ENCODE assay signal across 8 cellular contexts in the genomic region with DNA sequence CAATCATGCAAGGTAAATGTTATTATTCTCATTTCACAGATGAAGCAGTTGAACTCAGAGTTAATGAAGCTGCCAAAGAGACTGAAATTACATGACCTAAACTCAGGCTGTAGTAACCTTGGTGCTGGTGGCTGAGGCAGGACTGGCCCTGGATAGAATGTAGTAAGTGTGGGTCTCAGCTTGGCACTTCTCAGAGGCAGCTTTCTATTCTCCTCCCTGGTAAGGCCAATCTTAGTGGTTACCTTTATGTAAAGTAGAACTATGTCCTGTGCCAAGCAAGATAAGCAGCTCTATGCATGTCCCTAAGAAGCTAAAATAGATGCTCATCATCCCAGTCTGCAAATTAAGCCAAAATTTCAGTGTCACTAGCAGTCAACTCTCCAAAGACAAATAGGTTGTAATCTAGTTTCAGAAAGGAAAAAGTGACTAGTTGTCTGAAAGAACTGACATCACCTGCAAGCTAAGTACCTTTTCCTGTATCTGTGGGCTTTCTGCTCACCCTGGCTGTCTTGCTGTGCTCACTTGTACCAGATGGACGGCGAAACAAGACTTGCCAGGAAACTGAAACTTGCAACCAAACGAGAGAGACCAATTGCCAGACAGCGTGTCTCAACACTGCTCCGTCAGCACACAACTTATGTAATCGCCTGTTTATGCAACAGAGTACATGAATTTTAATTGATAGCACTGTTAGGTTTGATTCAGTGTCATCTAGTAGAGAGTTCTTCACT. TPM values are rescaled to one million over a fixed set of nuclear protein-coding genes. Genes with fewer than 3 reads are reported as not detected.
A peak's percentile ranks its signal among the peaks of the same experiment; 100 is the strongest.
DNase-seq lines count a peak whose midpoint lies in the region; ATAC-seq and TF ChIP-seq lines count a peak whose summit lies in the region.

No MANE protein-coding gene starts in this region.

- H3K4me3 ChIP-seq in GM12875 (ENCODE audit: low read depth, low read length), result peak overlapping the region; percentile 5
- no peak overlapping the region for H3K4me3 ChIP-seq in lower lobe of right lung

- intact Hi-C loops in lower lobe of right lung (cut with DNase I), result no loop called here

- H3K27ac ChIP-seq in lower lobe of right lung, result peak overlapping the region; percentile 34

- no peaks in the 10 kb centered on the region for H3K36me3 ChIP-seq in lower lobe of right lung

- ATAC-seq in HG02571 (IDR thresholded peaks at IDR 0.05; ENCODE audit: unreplicated experiment), result peak; percentile 98
- ATAC-seq in lower lobe of right lung, result peak; percentile 70 to 80

- H3K27ac Mint-ChIP-seq in activated naive CD4-positive, alpha-beta T cell treated with anti-CD3 and anti-CD28 coated beads, Interleukin-2, amount 50 U/mL, for 24 hours, result peak overlapping the region; percentile 96

- H3K9me3 Mint-ChIP-seq in activated naive CD4-positive, alpha-beta T cell treated with anti-CD3 and anti-CD28 coated beads, Interleukin-2, amount 50 U/mL, for 24 hours, result peaks cover 4% of the 10 kb centered on the region

- H3K4me1 Mint-ChIP-seq in activated naive CD4-positive, alpha-beta T cell treated with anti-CD3 and anti-CD28 coated beads, Interleukin-2, amount 50 U/mL, for 24 hours, result peaks cover 36% of the 10 kb centered on the region

- no peaks in the 10 kb centered on the region for H3K9me3 ChIP-seq in lower lobe of right lung

- peaks cover 1% of the 10 kb centered on the region for H3K36me3 Mint-ChIP-seq in activated naive CD4-positive, alpha-beta T cell treated with anti-CD3 and anti-CD28 coated beads, Interleukin-2, amount 50 U/mL, for 24 hours

- no peaks in the 10 kb centered on the region for H3K4me1 ChIP-seq in lower lobe of right lung

- no peaks in the 10 kb centered on the region for H3K27me3 ChIP-seq in lower lobe of right lung (ENCODE audit: low read depth)

- peak overlapping the region; percentile 84 for H3K4me3 Mint-ChIP-seq in activated naive CD4-positive, alpha-beta T cell treated with anti-CD3 and anti-CD28 coated beads, Interleukin-2, amount 50 U/mL, for 24 hours

- TF ChIP-seq CTCF in GM12875 (IDR thresholded peaks at IDR 0.05; ENCODE audit: borderline replicate concordance, insufficient read depth, low read depth, low read length) (no peak), lower lobe of right lung (IDR thresholded peaks at IDR 0.05) (no peak)

- H3K27me3 Mint-ChIP-seq in activated naive CD4-positive, alpha-beta T cell treated with anti-CD3 and anti-CD28 coated beads, Interleukin-2, amount 50 U/mL, for 24 hours, result no peaks in the 10 kb centered on the region

- peak; percentile 67 for DNase-seq in NOMO-1 treated with dmso at 0.1 percent for 144 hours (lab: John Stamatoyannopoulos, UW; ENCODE audit: unreplicated experiment)
- peak; percentile 45 for DNase-seq in lower lobe of right lung
- peak in 4 of 6 experiments; percentile 2 to 48 (median 35) for DNase-seq in stimulated activated naive CD4-positive, alpha-beta T cell (lab: John Stamatoyannopoulos, UW)
- no peak for DNase-seq in NCI-H526 (lab: John Stamatoyannopoulos, UW)
- no peak for DNase-seq in NCI-H1092 (lab: John Stamatoyannopoulos, UW)

RNA-seq across cellular contexts. Expression of gene CH25H, which starts 43.7 kb away (rescaled TPM):
- 4.4 TPM for total RNA-seq in lower lobe of right lung

Comparison
In these comparisons a context has a peak if more than half of its experiments do, and no peak if none do; other contexts are left out.
1. DNase-seq: peak in NOMO-1 treated with dmso at 0.1 percent for 144 hours (single experiment), lower lobe of right lung (single experiment) and stimulated activated naive CD4-positive, alpha-beta T cell (4 of 6); none in NCI-H526 (0 of 2) and NCI-H1092 (single experiment).